Comparison of ENCODE assay signal across 1 cellular context in the genomic region with DNA sequence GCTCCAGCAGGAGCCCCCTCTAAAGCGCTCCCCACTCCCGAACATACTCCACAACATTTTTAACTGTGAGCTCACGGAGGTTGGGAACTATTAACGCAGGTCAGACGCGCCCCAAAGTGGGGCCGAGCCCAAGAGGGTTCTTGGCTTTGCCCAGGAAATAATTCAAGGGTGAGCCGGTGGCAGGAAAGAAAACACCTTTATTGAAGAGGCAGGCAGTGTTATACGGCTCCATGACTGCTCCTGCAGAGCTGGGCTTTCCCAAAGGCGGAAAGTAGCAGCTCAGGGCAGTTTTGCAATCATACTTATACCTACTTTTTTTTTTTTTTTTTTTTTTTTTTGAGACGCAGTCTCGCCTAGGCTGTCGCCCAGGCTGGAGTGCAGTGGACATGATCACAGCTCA.
TF ChIP-seq lines count a peak whose summit lies in the region.

No MANE protein-coding gene starts in this region.

TF ChIP-seq in HepG2, 621 proteins besides CTCF, POLR2A, EP300 and RAD21:
- TF ChIP-seq ZMAT5 (CRISPR knock-in tag; IDR thresholded peaks at IDR 0.05; ENCODE audit: borderline replicate concordance, low read depth) = no peak
- TF ChIP-seq, protein P1, sequence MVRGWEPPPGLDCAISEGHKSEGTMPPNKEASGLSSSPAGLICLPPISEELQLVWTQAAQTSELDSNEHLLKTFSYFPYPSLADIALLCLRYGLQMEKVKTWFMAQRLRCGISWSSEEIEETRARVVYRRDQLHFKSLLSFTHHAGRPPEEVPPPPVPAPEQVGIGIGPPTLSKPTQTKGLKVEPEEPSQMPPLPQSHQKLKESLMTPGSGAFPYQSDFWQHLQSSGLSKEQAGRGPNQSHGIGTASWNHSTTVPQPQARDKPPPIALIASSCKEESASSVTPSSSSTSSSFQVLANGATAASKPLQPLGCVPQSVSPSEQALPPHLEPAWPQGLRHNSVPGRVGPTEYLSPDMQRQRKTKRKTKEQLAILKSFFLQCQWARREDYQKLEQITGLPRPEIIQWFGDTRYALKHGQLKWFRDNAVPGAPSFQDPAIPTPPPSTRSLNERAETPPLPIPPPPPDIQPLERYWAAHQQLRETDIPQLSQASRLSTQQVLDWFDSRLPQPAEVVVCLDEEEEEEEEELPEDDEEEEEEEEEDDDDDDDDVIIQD (CRISPR knock-in tag; IDR thresholded peaks at IDR 0.05; ENCODE audit: low read depth) = 0 out of 2 replicates have a peak, but pooled peaks have one; percentile 5
- 0 out of 2 replicates have a peak, but pooled peaks have one; percentile 2 for TF ChIP-seq ZNF274 (CRISPR knock-in tag; IDR thresholded peaks at IDR 0.05)
- TF ChIP-seq, protein P2, sequence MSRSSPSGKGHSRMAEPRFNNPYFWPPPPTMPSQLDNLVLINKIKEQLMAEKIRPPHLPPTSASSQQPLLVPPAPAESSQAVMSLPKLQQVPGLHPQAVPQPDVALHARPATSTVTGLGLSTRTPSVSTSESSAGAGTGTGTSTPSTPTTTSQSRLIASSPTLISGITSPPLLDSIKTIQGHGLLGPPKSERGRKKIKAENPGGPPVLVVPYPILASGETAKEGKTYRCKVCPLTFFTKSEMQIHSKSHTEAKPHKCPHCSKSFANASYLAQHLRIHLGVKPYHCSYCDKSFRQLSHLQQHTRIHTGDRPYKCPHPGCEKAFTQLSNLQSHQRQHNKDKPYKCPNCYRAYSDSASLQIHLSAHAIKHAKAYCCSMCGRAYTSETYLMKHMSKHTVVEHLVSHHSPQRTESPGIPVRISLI (CRISPR knock-in tag; IDR thresholded peaks at IDR 0.05; ENCODE audit: borderline replicate concordance) = peak; percentile 76
- peak; percentile 3 for TF ChIP-seq ASH2L (IDR thresholded peaks at IDR 0.05; ENCODE audit: insufficient read length, low read depth, low read length)
- 0 out of 2 replicates have a peak, but pooled peaks have one; percentile 9 for TF ChIP-seq CEBPG (CRISPR knock-in tag; IDR thresholded peaks at IDR 0.05)
- TF ChIP-seq CEBPB (IDR thresholded peaks at IDR 0.05; ENCODE audit: borderline replicate concordance, low read depth, low read length) = 0 out of 2 replicates have a peak, but pooled peaks have one; percentile 6
- TF ChIP-seq TFAP4 (IDR thresholded peaks at IDR 0.05; ENCODE audit: borderline replicate concordance, low read depth) = no peak
- no peak for TF ChIP-seq ZBTB2 (CRISPR knock-in tag; IDR thresholded peaks at IDR 0.05; ENCODE audit: low read depth)
